13 cellular contexts compared by ENCODE assay signal in the genomic region with DNA sequence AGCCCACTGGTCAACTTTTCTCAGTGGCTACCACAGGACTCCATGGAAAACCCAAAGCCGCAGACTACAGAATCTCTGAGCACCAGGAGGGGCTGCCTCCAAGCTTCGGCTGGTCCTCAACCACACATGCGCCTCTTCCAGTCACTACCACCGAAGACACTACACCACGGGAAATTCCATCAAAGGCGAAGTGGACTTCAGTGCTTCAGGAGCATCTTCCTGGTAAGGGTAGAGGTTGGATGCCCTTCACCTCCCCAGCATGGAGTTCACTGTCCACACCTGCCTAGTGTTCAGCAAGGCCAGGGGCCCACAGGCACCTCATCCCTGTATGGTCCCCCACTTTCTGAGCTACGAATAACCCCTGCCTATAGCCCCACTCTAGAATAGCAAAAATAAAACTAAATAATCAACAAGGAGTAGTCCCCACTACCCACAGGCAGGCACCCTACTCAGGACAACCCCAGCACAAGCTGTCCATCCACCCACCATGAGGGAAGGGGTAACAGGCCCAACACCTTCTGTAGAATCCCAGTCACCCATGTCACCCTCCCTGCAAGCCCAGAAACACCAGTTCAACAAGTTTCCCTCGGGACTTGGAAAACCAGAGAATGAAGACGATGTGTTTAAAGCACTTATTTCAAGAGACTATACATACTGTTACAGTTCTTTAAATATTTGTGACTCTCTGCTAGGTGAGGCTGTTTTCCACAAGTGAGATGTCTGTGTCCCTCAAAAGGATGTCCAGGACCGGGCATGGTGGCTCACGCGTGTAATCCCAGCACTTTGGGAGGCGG. TPM values are rescaled to one million over a fixed set of nuclear protein-coding genes. Genes with fewer than 3 reads are reported as not detected.
DNase-seq lines count a peak whose midpoint lies in the region; ATAC-seq, FAIRE-seq and TF ChIP-seq lines count a peak whose summit lies in the region.
"Had no signal": no experiment of that assay in that cellular context is flagged by ENCODE, and none has a peak within 500 bp of the region (broad histone marks: within the 10 kb centered on the region; RNA-seq: fewer than 3 reads in every experiment).

No MANE protein-coding gene starts in this region.

- TF ChIP-seq EP300 in H1 (IDR thresholded peaks at IDR 0.05; ENCODE audit: borderline replicate concordance in 1 of 2, low read depth in 2 of 2, low read length in 2 of 2) (no peak), sigmoid colon (IDR thresholded peaks at IDR 0.05) (no peak)

- BruUV-seq in OCI-LY7 (replicated peaks; lab: Mats Ljungman, UMichigan) = no TSS peak

- H3K18ac ChIP-seq in H1 (ENCODE audit: extremely low read depth, low read length) = no peak overlapping the region

- H3K36me3 ChIP-seq in OCI-LY7 (ENCODE audit: insufficient read depth, low read length) (peaks cover 42% of the 10 kb centered on the region), H1 (ENCODE audit: control insufficient read depth in 2 of 4, insufficient read depth in 4 of 4, low read length in 3 of 4) (no peaks in the 10 kb centered on the region; a peak in 1 of 8 replicates), sigmoid colon (peaks cover 0 to 7% (median 0%) of the 10 kb centered on the region in 4 donors)

- peak overlapping the region; percentile 88 for H3K4me3 Mint-ChIP-seq in T-helper 1 cell treated with Interleukin-12 subunit alpha and Interleukin-12 subunit beta and Interleukin-4 antibody, amounts not matched to agents 30 μg/mL and 1 μg/mL, for 36 hours

- no peak for TF ChIP-seq RAD21 in H1 (IDR thresholded peaks at IDR 0.05 in 1 of 2, conservative IDR thresholded peaks at IDR 0.05 in 1 of 2; ENCODE audit: low read depth in 2 of 2, low read length in 2 of 2)

- H3K27me3 ChIP-seq in H1 (replicated peaks in 1 of 4; ENCODE audit: control insufficient read depth in 3 of 4, extremely low read depth in 1 of 4, insufficient read depth in 3 of 4, low read length in 3 of 4) = no peaks in the 10 kb centered on the region
- no peaks in the 10 kb centered on the region for H3K27me3 ChIP-seq in sigmoid colon

- H3K4me3 ChIP-seq in OCI-LY7 (ENCODE audit: low read depth, low read length, poor library complexity, severe bottlenecking) = peak overlapping the region; percentile 83
- H3K4me3 ChIP-seq in H1 (ENCODE audit: extremely low read depth in 1 of 4, insufficient read depth in 2 of 4, low read depth in 3 of 4, low read length in 4 of 4) = no peak overlapping the region
- peak overlapping the region in 1 of 4 donors; percentile 90 for H3K4me3 ChIP-seq in sigmoid colon

- no peak overlapping the region for H3K23ac ChIP-seq in H1 (ENCODE audit: insufficient read length)

- H4K20me1 ChIP-seq in OCI-LY7 (ENCODE audit: insufficient read depth, low read length) (0 out of 2 replicates have a peak, but pooled peaks cover 1% of the 10 kb centered on the region), H1 (replicated peaks in 1 of 2; ENCODE audit: control insufficient read depth in 1 of 2, insufficient read depth in 2 of 2, low read length in 2 of 2) (peaks cover 28 to 39% of the 10 kb centered on the region in 2 experiments)

- H3K27ac ChIP-seq in OCI-LY7 (ENCODE audit: low read depth, low read length, poor library complexity, severe bottlenecking) (no peak overlapping the region), H1 (ENCODE audit: low read depth, low read length) (no peak overlapping the region), sigmoid colon (peak overlapping the region; percentile 98 to 100 (median 98))

- peak overlapping the region; percentile 62 for H3K27ac Mint-ChIP-seq in T-helper 1 cell treated with Interleukin-12 subunit alpha and Interleukin-12 subunit beta and Interleukin-4 antibody, amounts not matched to agents 30 μg/mL and 1 μg/mL, for 36 hours

- no peak overlapping the region for H4K91ac ChIP-seq in H1 (replicated peaks; ENCODE audit: insufficient read length, low read length)

- no peak overlapping the region for H2BK12ac ChIP-seq in H1 (ENCODE audit: low read depth, low read length)

- peaks cover 16% of the 10 kb centered on the region for H3K23me2 ChIP-seq in H1 (ENCODE audit: low read depth, low read length)

- peaks cover 31% of the 10 kb centered on the region for H3K4me1 ChIP-seq in OCI-LY7 (ENCODE audit: insufficient read depth, low read length, poor library complexity, severe bottlenecking)
- peaks cover 3 to 20% (median 12%) of the 10 kb centered on the region in 4 experiments for H3K4me1 ChIP-seq in H1 (replicated peaks in 1 of 4; ENCODE audit: control insufficient read depth in 3 of 4, insufficient read depth in 4 of 4, low read length in 3 of 4)
- H3K4me1 ChIP-seq in sigmoid colon = peaks cover 0 to 78% (median 65%) of the 10 kb centered on the region in 4 donors

- ATAC-seq in GM19328 (IDR thresholded peaks at IDR 0.05; ENCODE audit: unreplicated experiment) (no peak), HG03135 (IDR thresholded peaks at IDR 0.05; ENCODE audit: unreplicated experiment) (no peak)

- H3K9ac ChIP-seq in H1 (replicated peaks in 1 of 4; ENCODE audit: extremely low read depth in 1 of 4, low read depth in 3 of 4, low read length in 3 of 4) = no peak overlapping the region

- no peak overlapping the region for H3K4ac ChIP-seq in H1 (replicated peaks; ENCODE audit: insufficient read length, low read depth, low read length)

- DNase-seq in T-helper 1 cell (no peak), OCI-LY7 (ENCODE audit: low spot score) (no peak), H1 (ENCODE audit: low read depth in 1 of 2, low spot score in 2 of 2) (no peak), sigmoid colon (no peak), NCI-H1694 (lab: John Stamatoyannopoulos, UW) (no peak)
- DNase-seq: 8988T; central memory CD4-positive, alpha-beta T cell; islet precursor cell; NCI-H1436 treated with DMSO at 0.1 percent for 48 hours had no signal

- no peak for FAIRE-seq in H1 (lab: Jason Lieb, UNC)
- FAIRE-seq: GM18507 had no signal

- H2AK5ac ChIP-seq in H1 (ENCODE audit: low read depth, low read length) = no peak overlapping the region

- H2AFZ ChIP-seq in OCI-LY7 (ENCODE audit: low read length) = no peak overlapping the region
- no peak overlapping the region for H2AFZ ChIP-seq in H1 (ENCODE audit: low read length)

- intact Hi-C loops in OCI-LY7 (cut with micrococcal nuclease; ENCODE audit: unreplicated experiment) (no loop called here), sigmoid colon (cut with DNase I) (no loop called here)

- no peaks in the 10 kb centered on the region for H3K27me3 Mint-ChIP-seq in T-helper 1 cell treated with Interleukin-12 subunit alpha and Interleukin-12 subunit beta and Interleukin-4 antibody, amounts not matched to agents 30 μg/mL and 1 μg/mL, for 36 hours (ENCODE audit: low read depth)

- no peak overlapping the region for H3K56ac ChIP-seq in H1 (replicated peaks; ENCODE audit: insufficient read length, low read depth, low read length)

- H4K5ac ChIP-seq in H1 (ENCODE audit: insufficient read length, low read depth, low read length) = no peak overlapping the region

- no peaks in the 10 kb centered on the region for H3K9me2 ChIP-seq in OCI-LY7 (ENCODE audit: insufficient read depth, low read length)

- CTCF ChIA-PET in OCI-LY7 (lab: Charles Lee; ENCODE audit: unreplicated experiment) = no interaction called here
- CTCF ChIA-PET in H1 (lab: Charles Lee; ENCODE audit: partially characterized antibody) = interaction anchor here (1.3 kb wide), 1 partner anchor 37 kb away, joined by 4 read pairs; no protein-coding TSS in a partner anchor

- H3K4me2 ChIP-seq in OCI-LY7 (ENCODE audit: low read length) (peak overlapping the region; percentile 89), H1 (ENCODE audit: insufficient read depth in 1 of 2, low read depth in 2 of 2, low read length in 2 of 2) (peak overlapping the region; percentile 9 to 91; a peak in 2 of 4 replicates)

- peaks cover 67% of the 10 kb centered on the region for H3K79me2 ChIP-seq in OCI-LY7 (ENCODE audit: insufficient read depth, low read depth, low read length)
- peaks cover 45 to 70% of the 10 kb centered on the region in 2 experiments for H3K79me2 ChIP-seq in H1 (ENCODE audit: control insufficient read depth in 1 of 2, insufficient read depth in 2 of 2, low read length in 2 of 2)

- H3K36me3 Mint-ChIP-seq in T-helper 1 cell treated with Interleukin-12 subunit alpha and Interleukin-12 subunit beta and Interleukin-4 antibody, amounts not matched to agents 30 μg/mL and 1 μg/mL, for 36 hours (ENCODE audit: low read depth) = peaks cover 4% of the 10 kb centered on the region

- TF ChIP-seq POLR2A in H1 (IDR thresholded peaks at IDR 0.05; ENCODE audit: control extremely low read depth in 1 of 2, low read depth in 2 of 2, low read length in 2 of 2) (no peak), sigmoid colon (IDR thresholded peaks at IDR 0.05) (no peak)

- H3K9me3 ChIP-seq in OCI-LY7 (ENCODE audit: low read length) (no peaks in the 10 kb centered on the region), H1 (ENCODE audit: insufficient read depth in 2 of 2, low read depth in 1 of 2, low read length in 1 of 2) (no peaks in the 10 kb centered on the region), sigmoid colon (no peaks in the 10 kb centered on the region)

- POLR2A ChIA-PET in OCI-LY7 (lab: Charles Lee) = interaction anchor here (3.1 kb wide), 1 partner anchor 9 kb away, joined by 24 read pairs; no protein-coding TSS in a partner anchor
- POLR2A ChIA-PET in H1 (lab: Charles Lee; ENCODE audit: partially characterized antibody) = interaction anchor here (1.0 kb wide), 1 partner anchor 9 kb away, joined by 3 read pairs; no protein-coding TSS in a partner anchor

- H4K8ac ChIP-seq in H1 (ENCODE audit: extremely low read depth, insufficient read depth, low read length) = no peak overlapping the region

- H2BK15ac ChIP-seq in H1 (ENCODE audit: low read length) = no peak overlapping the region

- no peak overlapping the region for H2BK120ac ChIP-seq in H1 (replicated peaks; ENCODE audit: low read depth, low read length)

- H3K4me1 Mint-ChIP-seq in T-helper 1 cell treated with Interleukin-12 subunit alpha and Interleukin-12 subunit beta and Interleukin-4 antibody, amounts not matched to agents 30 μg/mL and 1 μg/mL, for 36 hours (ENCODE audit: low read depth) = peaks cover 37% of the 10 kb centered on the region

- H3K79me1 ChIP-seq in H1 (ENCODE audit: low read depth, low read length) = peaks cover 6% of the 10 kb centered on the region; the same call in 1 of the 2 replicates

- no peak for TF ChIP-seq CTCF in OCI-LY7 (conservative IDR thresholded peaks at IDR 0.05; ENCODE audit: low read length)
- TF ChIP-seq CTCF in H1 (IDR thresholded peaks at IDR 0.05; ENCODE audit: control extremely low read depth in 1 of 3, insufficient read depth in 1 of 3, low read depth in 1 of 3, low read length in 3 of 3) = no peak
- no peak for TF ChIP-seq CTCF in sigmoid colon (IDR thresholded peaks at IDR 0.05)

- WGBS in H1 (ENCODE audit: extremely low coverage in 1 of 2, insufficient coverage in 1 of 2, insufficient read length in 1 of 2, insufficient replicate concordance in 2 of 2, low coverage in 1 of 2, low lambda C conversion rate in 2 of 2, missing lambda C conversion rate in 1 of 2), 2 experiments = 96% methylated on average over 13 of the region's 13 CpGs; no CpG with 5 or more reads in 1 of the 2 experiments
- 81 to 91% methylated on average over 13 of the region's 13 CpGs for WGBS in sigmoid colon, 2 donors

- no peaks in the 10 kb centered on the region for H3K9me3 Mint-ChIP-seq in T-helper 1 cell treated with Interleukin-12 subunit alpha and Interleukin-12 subunit beta and Interleukin-4 antibody, amounts not matched to agents 30 μg/mL and 1 μg/mL, for 36 hours

- H2BK5ac ChIP-seq in H1 (ENCODE audit: low read depth, low read length) = no peak overlapping the region

- H3K14ac ChIP-seq in H1 (ENCODE audit: insufficient read length) = no peak overlapping the region

- no peak overlapping the region for H2BK20ac ChIP-seq in H1 (ENCODE audit: low read length)

RNA-seq across cellular contexts. Expression of a gene that starts 2.6 kb away (rescaled TPM):
- 143 and 157 TPM in 2 replicates for total RNA-seq in OCI-LY7 (2014; rRNA removed; shearing (Covaris generic))
- total RNA-seq in OCI-LY7 (2022) (247 and 253 TPM in 2 replicates), sigmoid colon (10 to 100 TPM; 71.3 to 99.2 (median 78.9) TPM)
- 285 and 301 TPM in 2 replicates for total RNA-seq in H1 (2021; fragmentation: NEBNext Ultra II Directional; extraction: Animal tissue kit (Norgen Biotek cat#: 25700))
- polyA plus RNA-seq in H1 (2011; rRNA removed) (94.7 and 111 TPM in 2 replicates), sigmoid colon (100 to 1,000 TPM; 192 to 361 (median 218) TPM)
- polyA plus RNA-seq in H1 (2011; cell fraction: cytosol; rRNA removed) = 124 TPM
- 71.2 TPM for polyA plus RNA-seq in H1 (2011; cell fraction: nucleus; rRNA removed)
- polyA plus RNA-seq in H1 (2012, experiment 1 of 2) = 255 to 279 TPM (median 268 TPM) in 4 replicates
- 112 TPM for polyA plus RNA-seq in H1 (2012, experiment 2 of 2)
- 187 TPM for polyA plus RNA-seq in H1 (2013, experiment 1 of 2)
- polyA plus RNA-seq in H1 (2013, experiment 2 of 2) = 189 TPM
- 121 and 151 TPM in 2 replicates for polyA minus RNA-seq in H1 (2011; rRNA and poly(A)+ RNA removed)
- polyA minus RNA-seq in H1 (2011; cell fraction: cytosol; rRNA and poly(A)+ RNA removed) = 89.8 TPM
- polyA minus RNA-seq in H1 (2011; cell fraction: nucleus; rRNA and poly(A)+ RNA removed) = 65.0 TPM

RNA-seq across cellular contexts. Expression of a gene that starts 33.7 kb away (rescaled TPM):
- 32.5 and 46.4 TPM in 2 replicates for total RNA-seq in OCI-LY7 (2014; rRNA removed; shearing (Covaris generic))
- total RNA-seq in OCI-LY7 (2022) = 32.2 and 39.2 TPM in 2 replicates
- total RNA-seq in H1 (2021; fragmentation: NEBNext Ultra II Directional; extraction: Animal tissue kit (Norgen Biotek cat#: 25700)) = 31.7 and 33.3 TPM in 2 replicates
- polyA plus RNA-seq in H1 (2011; rRNA removed) = 39.3 and 51.4 TPM in 2 replicates
- 51.0 TPM for polyA plus RNA-seq in H1 (2011; cell fraction: cytosol; rRNA removed)
- polyA plus RNA-seq in H1 (2011; cell fraction: nucleus; rRNA removed) = 17.7 TPM
- 24.6 to 43.6 TPM (median 31.4 TPM) in 4 replicates for polyA plus RNA-seq in H1 (2012, experiment 1 of 2)
- polyA plus RNA-seq in H1 (2012, experiment 2 of 2) = 16.9 TPM
- polyA plus RNA-seq in H1 (2013, experiment 1 of 2) = 66.1 TPM
- polyA plus RNA-seq in H1 (2013, experiment 2 of 2) = 78.3 TPM
- polyA minus RNA-seq in H1 (2011; rRNA and poly(A)+ RNA removed) = 31.1 and 42.4 TPM in 2 replicates
- 32.4 TPM for polyA minus RNA-seq in H1 (2011; cell fraction: cytosol; rRNA and poly(A)+ RNA removed)
- 12.6 TPM for polyA minus RNA-seq in H1 (2011; cell fraction: nucleus; rRNA and poly(A)+ RNA removed)
- total RNA-seq in sigmoid colon = 10 to 100 TPM; 22.8 to 38.5 (median 30.9) TPM
- 10 to 100 TPM in 2 of 3 donors, 1 to 10 TPM in 1; 6.6 to 34.1 (median 15.7) TPM for polyA plus RNA-seq in sigmoid colon

Comparison
In these comparisons a context has a peak if more than half of its experiments do, and no peak if none do; other contexts are left out.
1. H3K27ac ChIP-seq: peak in sigmoid colon (4 of 4); none in OCI-LY7 (single experiment) and H1 (single experiment).